ENCODE assay signal across 9 cellular contexts in the genomic region with DNA sequence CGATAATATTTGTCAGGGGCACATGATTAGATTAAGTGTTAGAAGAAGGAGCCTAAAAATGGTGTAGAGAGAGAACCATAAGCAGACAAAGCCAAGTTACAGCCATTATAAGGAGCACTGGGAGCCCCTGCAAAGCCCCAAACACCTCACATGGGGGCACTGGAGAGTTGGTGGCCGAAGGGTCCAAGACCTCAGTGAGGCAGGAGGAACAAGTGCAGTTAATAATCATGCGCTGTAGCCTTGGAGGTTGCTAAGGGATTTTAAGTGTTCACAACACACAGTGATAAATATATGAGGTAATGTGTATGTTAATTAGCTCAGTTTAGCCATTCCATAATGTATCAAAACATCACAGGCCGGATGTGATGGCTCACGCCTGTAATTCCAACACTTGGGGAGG. TPM values are rescaled to one million over a fixed set of nuclear protein-coding genes. Genes with fewer than 3 reads are reported as not detected.
A peak's percentile ranks its signal among the peaks of the same experiment; 100 is the strongest.
DNase-seq lines count a peak whose midpoint lies in the region; ATAC-seq and TF ChIP-seq lines count a peak whose summit lies in the region.
"Had no signal": no experiment of that assay in that cellular context is flagged by ENCODE, and none has a peak within 500 bp of the region (broad histone marks: within the 10 kb centered on the region; RNA-seq: fewer than 3 reads in every experiment).

No MANE protein-coding gene starts in this region.

- H3K4me3 ChIP-seq in kidney epithelial cell (ENCODE audit: low read depth, low read length), result no peak overlapping the region

- DNase-seq in D341Med (ENCODE audit: low spot score) (peak; percentile 67), HT-29 (ENCODE audit: low spot score) (peak; percentile 20), kidney epithelial cell (ENCODE audit: low read depth) (no peak), hypothalamus (lab: John Stamatoyannopoulos, UW) (no peak)
- peak; percentile 45 for DNase-seq in activated CD8-positive, alpha-beta T cell treated with anti-CD3 and anti-CD28 coated beads for 36 hours
- DNase-seq in stimulated activated CD8-positive, alpha-beta memory T cell treated with anti-CD3 and anti-CD28 coated beads, Interleukin-4, amount 100 ng/mL, for 48 hours, result no peak
- no peak for DNase-seq in activated naive CD8-positive, alpha-beta T cell treated with anti-CD3 and anti-CD28 coated beads for 36 hours
- DNase-seq: SW 1271 had no signal

- no peak overlapping the region for H3K27ac Mint-ChIP-seq in activated CD8-positive, alpha-beta T cell treated with anti-CD3 and anti-CD28 coated beads for 36 hours
- H3K27ac Mint-ChIP-seq in activated naive CD8-positive, alpha-beta T cell treated with anti-CD3 and anti-CD28 coated beads for 36 hours, result no peak overlapping the region

- H3K4me1 Mint-ChIP-seq in activated CD8-positive, alpha-beta T cell treated with anti-CD3 and anti-CD28 coated beads for 36 hours (ENCODE audit: low read depth), result no peaks in the 10 kb centered on the region
- no peaks in the 10 kb centered on the region for H3K4me1 Mint-ChIP-seq in activated naive CD8-positive, alpha-beta T cell treated with anti-CD3 and anti-CD28 coated beads for 36 hours

- no peaks in the 10 kb centered on the region for H3K9me3 Mint-ChIP-seq in activated CD8-positive, alpha-beta T cell treated with anti-CD3 and anti-CD28 coated beads for 36 hours
- no peaks in the 10 kb centered on the region for H3K9me3 Mint-ChIP-seq in activated naive CD8-positive, alpha-beta T cell treated with anti-CD3 and anti-CD28 coated beads for 36 hours

- TF ChIP-seq CTCF in activated CD8-positive, alpha-beta T cell treated with anti-CD3 and anti-CD28 coated beads for 36 hours (IDR thresholded peaks at IDR 0.05), result no peak
- peak; percentile 35 for TF ChIP-seq CTCF in kidney epithelial cell (IDR thresholded peaks at IDR 0.05; ENCODE audit: insufficient read depth, low read length, poor library complexity, severe bottlenecking)

- no peak overlapping the region for H3K4me3 Mint-ChIP-seq in activated CD8-positive, alpha-beta T cell treated with anti-CD3 and anti-CD28 coated beads for 36 hours
- no peak overlapping the region for H3K4me3 Mint-ChIP-seq in activated naive CD8-positive, alpha-beta T cell treated with anti-CD3 and anti-CD28 coated beads for 36 hours

- H3K27me3 ChIP-seq in kidney epithelial cell (ENCODE audit: control insufficient read depth, insufficient read depth, low read length), result peaks cover 6% of the 10 kb centered on the region

- peak; percentile 70 for ATAC-seq in activated CD8-positive, alpha-beta T cell treated with anti-CD3 and anti-CD28 coated beads for 36 hours
- ATAC-seq in HG03354 (IDR thresholded peaks at IDR 0.05; ENCODE audit: poor library complexity, severe bottlenecking, unreplicated experiment), result no peak

- no peaks in the 10 kb centered on the region for H3K36me3 Mint-ChIP-seq in activated CD8-positive, alpha-beta T cell treated with anti-CD3 and anti-CD28 coated beads for 36 hours (ENCODE audit: low read depth)
- H3K36me3 Mint-ChIP-seq in activated naive CD8-positive, alpha-beta T cell treated with anti-CD3 and anti-CD28 coated beads for 36 hours, result no peaks in the 10 kb centered on the region

- peaks cover 3% of the 10 kb centered on the region for H3K27me3 Mint-ChIP-seq in activated CD8-positive, alpha-beta T cell treated with anti-CD3 and anti-CD28 coated beads for 36 hours
- no peaks in the 10 kb centered on the region for H3K27me3 Mint-ChIP-seq in activated naive CD8-positive, alpha-beta T cell treated with anti-CD3 and anti-CD28 coated beads for 36 hours

- intact Hi-C loops in activated CD8-positive, alpha-beta T cell treated with anti-CD3 and anti-CD28 coated beads for 36 hours (cut with micrococcal nuclease), result no loop called here

- POLR2A ChIA-PET in activated CD8-positive, alpha-beta T cell treated with anti-CD3 and anti-CD28 coated beads for 36 hours (lab: Charles Lee), result no interaction called here

- CTCF ChIA-PET in activated CD8-positive, alpha-beta T cell treated with anti-CD3 and anti-CD28 coated beads for 36 hours (lab: Charles Lee), result interaction anchor here (1.2 to 1.7 kb wide), 2 partner anchors 15 to 30 kb away, joined by 3 to 5 read pairs; no protein-coding TSS in a partner anchor

- no peaks in the 10 kb centered on the region for H3K36me3 ChIP-seq in kidney epithelial cell (ENCODE audit: control insufficient read depth, insufficient read depth, low read length)

RNA-seq across cellular contexts. Expression of gene JAM3, which starts 54.4 kb away (rescaled TPM):
- total RNA-seq in HT-29 (2014; rRNA removed; shearing (Covaris generic)), result not detected in 2 replicates
- total RNA-seq in activated CD8-positive, alpha-beta T cell treated with anti-CD3 and anti-CD28 coated beads for 36 hours, result 10 to 100 TPM; 24.9 to 26.8 TPM
- total RNA-seq in kidney epithelial cell, result 24.6 and 28.0 TPM in 2 replicates
- 10 to 100 TPM; 18.3 to 21.2 TPM for total RNA-seq in activated naive CD8-positive, alpha-beta T cell treated with anti-CD3 and anti-CD28 coated beads for 36 hours

RNA-seq across cellular contexts. Expression of gene IGSF9B, which starts 57.7 kb away (rescaled TPM):
- 5.6 TPM in 2 replicates for total RNA-seq in HT-29 (2014; rRNA removed; shearing (Covaris generic))
- total RNA-seq in activated CD8-positive, alpha-beta T cell treated with anti-CD3 and anti-CD28 coated beads for 36 hours, result 100 to 1,000 TPM; 124 to 136 TPM
- 5.9 and 6.3 TPM in 2 replicates for total RNA-seq in kidney epithelial cell
- total RNA-seq in activated naive CD8-positive, alpha-beta T cell treated with anti-CD3 and anti-CD28 coated beads for 36 hours, result 10 to 100 TPM; 36.0 to 46.5 TPM

Comparison
In these comparisons a context has a peak if more than half of its experiments do, and no peak if none do; other contexts are left out.
1. DNase-seq: peak in D341Med (single experiment), HT-29 (single experiment) and activated CD8-positive, alpha-beta T cell treated with anti-CD3 and anti-CD28 coated beads for 36 hours (single experiment); none in kidney epithelial cell (single experiment), stimulated activated CD8-positive, alpha-beta memory T cell treated with anti-CD3 and anti-CD28 coated beads, Interleukin-4, amount 100 ng/mL, for 48 hours (single experiment), activated naive CD8-positive, alpha-beta T cell treated with anti-CD3 and anti-CD28 coated beads for 36 hours (single experiment) and hypothalamus (0 of 51).
2. RNA of gene JAM3, which starts 54.4 kb away (total RNA-seq): 24.6 to 28.0 TPM in kidney epithelial cell, 24.9 to 26.8 TPM in activated CD8-positive, alpha-beta T cell treated with anti-CD3 and anti-CD28 coated beads for 36 hours and 18.3 to 21.2 TPM in activated naive CD8-positive, alpha-beta T cell treated with anti-CD3 and anti-CD28 coated beads for 36 hours; not detected in HT-29; every median in the first group is over 10 times any median in the second.